10 cellular contexts compared by ENCODE assay signal in the genomic region with DNA sequence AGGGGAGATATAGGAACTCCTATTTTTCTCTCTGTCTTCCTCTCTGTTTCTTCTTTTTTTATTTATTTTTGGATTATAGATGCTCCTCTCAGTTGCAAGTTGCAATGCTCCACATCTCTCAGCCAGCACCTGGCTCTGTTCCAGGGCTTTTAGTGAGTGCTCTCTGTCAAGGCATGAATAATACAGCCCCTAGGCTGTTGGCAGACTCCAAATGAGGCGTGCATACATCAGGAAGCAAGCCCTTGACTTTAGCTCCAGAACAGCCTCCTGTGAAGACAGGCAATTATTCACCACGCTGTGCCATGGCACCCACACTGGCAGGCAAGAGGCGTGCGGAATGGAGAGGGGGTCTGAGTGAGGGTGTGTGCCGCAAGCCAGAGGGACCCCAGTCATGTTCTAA.
DNase-seq lines count a peak whose midpoint lies in the region; ATAC-seq and TF ChIP-seq lines count a peak whose summit lies in the region.
"Had no signal": no experiment of that assay in that cellular context is flagged by ENCODE, and none has a peak within 500 bp of the region (broad histone marks: within the 10 kb centered on the region; RNA-seq: fewer than 3 reads in every experiment).

No MANE protein-coding gene starts in this region.

- TF ChIP-seq POLR2A in thyroid gland (IDR thresholded peaks at IDR 0.05), result no peak

- H3K27ac ChIP-seq in mammary epithelial cell (ENCODE audit: insufficient read depth, low read depth, low read length), result no peak overlapping the region
- no peak overlapping the region for H3K27ac ChIP-seq in Panc1 (ENCODE audit: low read length)
- no peak overlapping the region for H3K27ac ChIP-seq in thyroid gland
- no peak overlapping the region for H3K27ac ChIP-seq in Karpas-422 (ENCODE audit: low read length)

- no peaks in the 10 kb centered on the region for H3K36me3 ChIP-seq in mammary epithelial cell (ENCODE audit: insufficient read depth, low read length)
- H3K36me3 ChIP-seq in Panc1 (ENCODE audit: control insufficient read depth, insufficient read depth, low read length), result no peaks in the 10 kb centered on the region
- no peaks in the 10 kb centered on the region for H3K36me3 ChIP-seq in thyroid gland
- H3K36me3 ChIP-seq in Karpas-422 (ENCODE audit: insufficient read depth, low read length), result no peaks in the 10 kb centered on the region

- H3K4me3 Mint-ChIP-seq in MCF 10A (ENCODE audit: unreplicated experiment), result no peak overlapping the region
- H3K4me3 Mint-ChIP-seq: activated naive CD4-positive, alpha-beta T cell treated with anti-CD3 and anti-CD28 coated beads, Interleukin-2, amount 10 ng/mL, durations not matched to agents 7 days and 5 days had no signal

- CTCF ChIA-PET in MCF 10A (lab: Yijun Ruan, JAX) (no interaction called here), mammary epithelial cell (lab: Charles Lee; ENCODE audit: low non-redundant PET) (no interaction called here), Panc1 (lab: Charles Lee) (interaction anchor here (0.5 kb wide), 1 partner anchor 19 kb away, joined by 8 read pairs; no protein-coding TSS in a partner anchor)

- in situ Hi-C loops in mammary epithelial cell (cut with MboI; ENCODE audit: low sequenced_read_pairs in 2 of 2) (no loop called here), Panc1 (cut with HindIII; ENCODE audit: low pct_unique_long_range_greater_than_20kb, low sequenced_read_pairs) (no loop called here)

- ATAC-seq in Panc1, result peak; percentile 55
- no peak for ATAC-seq in HG03097 (IDR thresholded peaks at IDR 0.05; ENCODE audit: low FRiP score, unreplicated experiment)

- H3K27me3 Mint-ChIP-seq in MCF 10A (ENCODE audit: insufficient read depth, unreplicated experiment), result no peaks in the 10 kb centered on the region
- H3K27me3 Mint-ChIP-seq: activated naive CD4-positive, alpha-beta T cell treated with anti-CD3 and anti-CD28 coated beads, Interleukin-2, amount 10 ng/mL, durations not matched to agents 7 days and 5 days had no signal

- peaks cover 32% of the 10 kb centered on the region for H3K4me1 Mint-ChIP-seq in MCF 10A (ENCODE audit: insufficient read depth, unreplicated experiment)
- H3K4me1 Mint-ChIP-seq: activated naive CD4-positive, alpha-beta T cell treated with anti-CD3 and anti-CD28 coated beads, Interleukin-2, amount 10 ng/mL, durations not matched to agents 7 days and 5 days had no signal

- no peaks in the 10 kb centered on the region for H3K9me2 ChIP-seq in Karpas-422 (replicated peaks; ENCODE audit: insufficient read depth, low read length)

- DNase-seq in MCF 10A (ENCODE audit: unreplicated experiment) (peak; percentile 99), mammary epithelial cell (no peak), Panc1 (ENCODE audit: low read depth, low spot score) (no peak), foreskin melanocyte (peak; percentile 90), thyroid gland (peak; percentile 78 to 80), Karpas-422 (no peak), hepatic stellate cell (ENCODE audit: low spot score) (no peak)
- DNase-seq: 8988T; activated naive CD4-positive, alpha-beta T cell treated with anti-CD3 and anti-CD28 coated beads, Interleukin-2, amount 10 ng/mL, durations not matched to agents 7 days and 5 days had no signal

- H3K27me3 ChIP-seq in mammary epithelial cell (ENCODE audit: insufficient read depth, low read length) (no peaks in the 10 kb centered on the region), Panc1 (ENCODE audit: control insufficient read depth, insufficient read depth, low read length) (no peaks in the 10 kb centered on the region), thyroid gland (no peaks in the 10 kb centered on the region), Karpas-422 (ENCODE audit: low read length) (no peaks in the 10 kb centered on the region)

- H3K4me2 ChIP-seq in mammary epithelial cell (ENCODE audit: insufficient read depth, low read depth, low read length) (no peak overlapping the region), Karpas-422 (ENCODE audit: low read depth, low read length, poor library complexity, severe bottlenecking) (no peak overlapping the region)

- no peak overlapping the region for H3K27ac Mint-ChIP-seq in MCF 10A (ENCODE audit: low read depth, unreplicated experiment)
- H3K27ac Mint-ChIP-seq: activated naive CD4-positive, alpha-beta T cell treated with anti-CD3 and anti-CD28 coated beads, Interleukin-2, amount 10 ng/mL, durations not matched to agents 7 days and 5 days had no signal

- no peaks in the 10 kb centered on the region for H3K79me2 ChIP-seq in mammary epithelial cell (ENCODE audit: insufficient read depth, low read length)
- H3K79me2 ChIP-seq in Karpas-422 (ENCODE audit: low read length), result no peaks in the 10 kb centered on the region

- WGBS in mammary epithelial cell (ENCODE audit: low coverage, missing lambda C conversion rate), result 24% methylated on average over 5 of the region's 5 CpGs
- 55 to 60% methylated on average over 5 of the region's 5 CpGs for WGBS in thyroid gland, 2 donors

- H3K9ac ChIP-seq in mammary epithelial cell (ENCODE audit: insufficient read depth, low read length) (no peak overlapping the region), Karpas-422 (ENCODE audit: low read length) (no peak overlapping the region)

- POLR2A ChIA-PET in MCF 10A (lab: Yijun Ruan, JAX), result no interaction called here
- POLR2A ChIA-PET in Panc1 (lab: Charles Lee), result no interaction called here

- dilution Hi-C loops in mammary epithelial cell (cut with HindIII; ENCODE audit: low sequenced_read_pairs), result no loop called here

- no peak for TF ChIP-seq CTCF in MCF 10A (IDR thresholded peaks at IDR 0.05; ENCODE audit: unreplicated experiment)
- no peak for TF ChIP-seq CTCF in mammary epithelial cell (conservative IDR thresholded peaks at IDR 0.05 in 1 of 2, IDR thresholded peaks at IDR 0.05 in 1 of 2; ENCODE audit: extremely low read depth in 1 of 2, insufficient read depth in 1 of 2, low read depth in 1 of 2, low read length in 2 of 2)
- TF ChIP-seq CTCF in Panc1 (IDR thresholded peaks at IDR 0.05), result no peak
- no peak for TF ChIP-seq CTCF in thyroid gland (IDR thresholded peaks at IDR 0.05)

- no peaks in the 10 kb centered on the region for H3K9me3 Mint-ChIP-seq in MCF 10A (ENCODE audit: unreplicated experiment)
- H3K9me3 Mint-ChIP-seq: activated naive CD4-positive, alpha-beta T cell treated with anti-CD3 and anti-CD28 coated beads, Interleukin-2, amount 10 ng/mL, durations not matched to agents 7 days and 5 days had no signal

- H3K9me3 ChIP-seq in mammary epithelial cell (replicated peaks; ENCODE audit: insufficient read depth, low read length) (peaks cover 9% of the 10 kb centered on the region), Panc1 (ENCODE audit: control insufficient read depth, insufficient read depth, low read depth, low read length) (no peaks in the 10 kb centered on the region), thyroid gland (no peaks in the 10 kb centered on the region), Karpas-422 (ENCODE audit: low read length) (no peaks in the 10 kb centered on the region)

- H3K4me3 ChIP-seq in mammary epithelial cell (replicated peaks in 1 of 3; ENCODE audit: insufficient read depth in 1 of 3, low read depth in 2 of 3, low read length in 3 of 3) (no peak overlapping the region), Panc1 (ENCODE audit: low read depth in 2 of 2, low read length in 2 of 2) (no peak overlapping the region), thyroid gland (replicated peaks in 1 of 3) (no peak overlapping the region), Karpas-422 (ENCODE audit: low read length) (no peak overlapping the region)

- H2AFZ ChIP-seq in mammary epithelial cell (ENCODE audit: low read depth, low read length), result no peak overlapping the region
- H2AFZ ChIP-seq in Karpas-422 (ENCODE audit: low read length), result no peak overlapping the region

- H4K20me1 ChIP-seq in mammary epithelial cell (ENCODE audit: insufficient read depth, low read length), result no peaks in the 10 kb centered on the region
- no peaks in the 10 kb centered on the region for H4K20me1 ChIP-seq in Karpas-422 (ENCODE audit: insufficient read depth, low read depth, low read length)

- no peaks in the 10 kb centered on the region for H3K36me3 Mint-ChIP-seq in MCF 10A (ENCODE audit: insufficient read depth, unreplicated experiment)
- H3K36me3 Mint-ChIP-seq: activated naive CD4-positive, alpha-beta T cell treated with anti-CD3 and anti-CD28 coated beads, Interleukin-2, amount 10 ng/mL, durations not matched to agents 7 days and 5 days had no signal

- BruUV-seq in MCF 10A (replicated peaks; lab: Mats Ljungman, UMichigan) (no TSS peak), mammary epithelial cell (replicated peaks; lab: Mats Ljungman, UMichigan) (no TSS peak), Panc1 (replicated peaks; lab: Mats Ljungman, UMichigan) (no TSS peak)

- intact Hi-C loops in MCF 10A (cut with micrococcal nuclease), result loop anchor here (10.0 kb wide), 1 partner anchor 82 kb away; no protein-coding TSS in a partner anchor
- intact Hi-C loops in mammary epithelial cell (cut with micrococcal nuclease), result no loop called here
- intact Hi-C loops in Panc1 (cut with micrococcal nuclease; ENCODE audit: unreplicated experiment), result no loop called here
- intact Hi-C loops in thyroid gland (cut with DNase I), result no loop called here

- H3K4me1 ChIP-seq in mammary epithelial cell (ENCODE audit: insufficient read depth, low read length), result no peaks in the 10 kb centered on the region
- peaks cover 13% of the 10 kb centered on the region; the same call in 1 of the 2 replicates for H3K4me1 ChIP-seq in Panc1 (ENCODE audit: control insufficient read depth, insufficient read depth, low read length)
- no peaks in the 10 kb centered on the region for H3K4me1 ChIP-seq in thyroid gland
- H3K4me1 ChIP-seq in Karpas-422 (ENCODE audit: low read length), result no peaks in the 10 kb centered on the region

Comparison
In these comparisons a context has a peak if more than half of its experiments do, and no peak if none do; other contexts are left out.
1. DNase-seq: peak in MCF 10A (single experiment), foreskin melanocyte (single experiment) and thyroid gland (2 of 2); none in mammary epithelial cell (single experiment), Panc1 (single experiment), Karpas-422 (single experiment) and hepatic stellate cell (single experiment).